Comparison of ENCODE assay signal across 12 cellular contexts in the genomic region with DNA sequence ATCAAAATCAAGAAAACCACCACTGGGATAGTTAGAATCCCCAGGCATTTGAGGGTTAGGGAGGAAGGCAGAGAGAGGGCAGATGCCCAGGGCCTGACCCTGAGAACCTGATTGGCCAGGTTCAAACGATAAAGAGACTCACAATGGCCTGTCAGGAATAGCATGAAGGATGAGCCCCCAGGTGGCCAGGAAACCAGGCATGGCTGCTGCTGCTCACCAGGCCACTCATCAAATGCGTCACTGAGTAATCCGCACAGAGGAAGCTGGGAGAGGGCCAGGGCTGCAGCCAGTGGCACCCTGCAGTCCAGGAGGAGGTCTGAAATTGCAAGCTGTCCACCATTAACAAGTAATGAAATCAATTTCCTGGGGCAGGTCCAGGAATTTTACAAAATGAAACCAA.
DNase-seq lines count a peak whose midpoint lies in the region; ATAC-seq and TF ChIP-seq lines count a peak whose summit lies in the region.
"Had no signal": no experiment of that assay in that cellular context is flagged by ENCODE, and none has a peak within 500 bp of the region (broad histone marks: within the 10 kb centered on the region; RNA-seq: fewer than 3 reads in every experiment).

No MANE protein-coding gene starts in this region.

- H3K4me3 ChIP-seq in GM23338 = no peak overlapping the region
- H3K4me3 ChIP-seq in body of pancreas = no peak overlapping the region
- no peak overlapping the region for H3K4me3 ChIP-seq in mesendoderm (ENCODE audit: low read length)
- no peak overlapping the region for H3K4me3 ChIP-seq in stomach
- H3K4me3 ChIP-seq: vagina had no signal

- no peak overlapping the region for H3K23ac ChIP-seq in mesendoderm (ENCODE audit: low read length)

- no peaks in the 10 kb centered on the region for H3K36me3 Mint-ChIP-seq in GM23338 (ENCODE audit: low read depth)
- H3K36me3 Mint-ChIP-seq: activated CD4-positive, alpha-beta memory T cell treated with anti-CD3 and anti-CD28 coated beads for 36 hours; activated naive CD4-positive, alpha-beta T cell treated with anti-CD3 and anti-CD28 coated beads, Interleukin-2, amount 50 U/mL, for 24 hours had no signal

- H3K36me3 ChIP-seq in GM23338 (ENCODE audit: insufficient read depth) (no peaks in the 10 kb centered on the region), body of pancreas (replicated peaks in 1 of 2; ENCODE audit: insufficient read depth in 1 of 2, low read depth in 2 of 2) (no peaks in the 10 kb centered on the region), mesendoderm (ENCODE audit: control insufficient read depth, insufficient read depth, low read length) (no peaks in the 10 kb centered on the region), stomach (peaks cover 0 to 6% (median 0%) of the 10 kb centered on the region in 4 donors)
- H3K36me3 ChIP-seq: vagina had no signal

- no peaks in the 10 kb centered on the region for H4K20me1 ChIP-seq in GM23338 (replicated peaks; ENCODE audit: insufficient read depth)

- no peak overlapping the region for H3K9ac ChIP-seq in mesendoderm (ENCODE audit: low read length)

- no peak overlapping the region for H4K5ac ChIP-seq in mesendoderm (ENCODE audit: low read length)

- H3K9me3 ChIP-seq in body of pancreas (no peaks in the 10 kb centered on the region), stomach (no peaks in the 10 kb centered on the region)
- H3K9me3 ChIP-seq: vagina had no signal

- H3K9me2 ChIP-seq in GM23338 (ENCODE audit: insufficient read depth) = no peaks in the 10 kb centered on the region

- intact Hi-C loops in body of pancreas (cut with DNase I) (no loop called here), stomach (cut with DNase I; ENCODE audit: low total_unique reads) (no loop called here)

- peak overlapping the region; percentile 58; the same call in 1 of the 2 replicates for H3K27ac Mint-ChIP-seq in GM23338
- H3K27ac Mint-ChIP-seq: activated CD4-positive, alpha-beta memory T cell treated with anti-CD3 and anti-CD28 coated beads for 36 hours; activated naive CD4-positive, alpha-beta T cell treated with anti-CD3 and anti-CD28 coated beads, Interleukin-2, amount 50 U/mL, for 24 hours had no signal

- no peak overlapping the region for H4K8ac ChIP-seq in mesendoderm (ENCODE audit: low read depth, low read length)

- WGBS in body of pancreas, 2 donors = 63 to 68% methylated on average over 3 of the region's 3 CpGs
- no CpG with 5 or more reads among the region's 3 CpGs for WGBS in mesendoderm (ENCODE audit: extremely low coverage, insufficient coverage, low lambda C conversion rate)
- 59 to 78% (median 69%) methylated on average over 3 of the region's 3 CpGs for WGBS in stomach, 5 donors

- H3K4me2 ChIP-seq in GM23338 = no peak overlapping the region
- H3K4me2 ChIP-seq in mesendoderm (ENCODE audit: low read length) = no peak overlapping the region

- H3K4ac ChIP-seq in mesendoderm (ENCODE audit: low read depth, low read length) = no peak overlapping the region

- DNase-seq in GM23338 (ENCODE audit: low spot score) (peak; percentile 68), NCI-H2081 treated with DMSO at 0.1 percent for 48 hours (lab: John Stamatoyannopoulos, UW) (peak; percentile 3), body of pancreas (peak in 2 of 4 donors; percentile 20 to 37), mesendoderm (peak; percentile 94), NCI-H2107 treated with DMSO at 0.1 percent for 48 hours (lab: John Stamatoyannopoulos, UW; ENCODE audit: unreplicated experiment) (no peak), stomach (no peak), GDM1 (lab: John Stamatoyannopoulos, UW) (no peak)
- DNase-seq: activated CD4-positive, alpha-beta memory T cell treated with anti-CD3 and anti-CD28 coated beads for 36 hours; NCI-H524 treated with DMSO at 0.1 percent for 48 hours had no signal

- no peak overlapping the region; the same call in 2 of the 3 replicates for H3K4me3 Mint-ChIP-seq in GM23338
- H3K4me3 Mint-ChIP-seq: activated CD4-positive, alpha-beta memory T cell treated with anti-CD3 and anti-CD28 coated beads for 36 hours; activated naive CD4-positive, alpha-beta T cell treated with anti-CD3 and anti-CD28 coated beads, Interleukin-2, amount 50 U/mL, for 24 hours had no signal

- no peaks in the 10 kb centered on the region for H3F3A ChIP-seq in GM23338 (replicated peaks; ENCODE audit: low read depth)

- H3K27me3 ChIP-seq in GM23338 (ENCODE audit: insufficient read depth) = no peaks in the 10 kb centered on the region
- no peaks in the 10 kb centered on the region for H3K27me3 ChIP-seq in body of pancreas
- H3K27me3 ChIP-seq in mesendoderm (ENCODE audit: insufficient read depth, low read length, poor library complexity) = no peaks in the 10 kb centered on the region
- H3K27me3 ChIP-seq in stomach = no peaks in the 10 kb centered on the region
- H3K27me3 ChIP-seq: vagina had no signal

- H2AFZ ChIP-seq in GM23338 = no peak overlapping the region

- H3K27ac ChIP-seq in GM23338 (ENCODE audit: low read depth) = no peak overlapping the region
- H3K27ac ChIP-seq in body of pancreas = no peak overlapping the region
- no peak overlapping the region for H3K27ac ChIP-seq in mesendoderm (ENCODE audit: low read depth, low read length)
- no peak overlapping the region for H3K27ac ChIP-seq in stomach
- H3K27ac ChIP-seq: vagina had no signal

- H2BK5ac ChIP-seq in mesendoderm (ENCODE audit: low read length) = no peak overlapping the region

- no peaks in the 10 kb centered on the region for H3K9me3 Mint-ChIP-seq in GM23338
- H3K9me3 Mint-ChIP-seq: activated CD4-positive, alpha-beta memory T cell treated with anti-CD3 and anti-CD28 coated beads for 36 hours; activated naive CD4-positive, alpha-beta T cell treated with anti-CD3 and anti-CD28 coated beads, Interleukin-2, amount 50 U/mL, for 24 hours had no signal

- H3K18ac ChIP-seq in mesendoderm (ENCODE audit: low read length) = no peak overlapping the region

- H2BK120ac ChIP-seq in mesendoderm (ENCODE audit: low read depth, low read length) = no peak overlapping the region

- H3K56ac ChIP-seq in mesendoderm (ENCODE audit: low read length) = no peak overlapping the region

- ATAC-seq in GM23338 (peak; percentile 94), body of pancreas (peak; percentile 47), HG02623 (IDR thresholded peaks at IDR 0.05; ENCODE audit: unreplicated experiment) (no peak)

- TF ChIP-seq EP300 in stomach (IDR thresholded peaks at IDR 0.05) = no peak

- no peaks in the 10 kb centered on the region for H3K27me3 Mint-ChIP-seq in GM23338 (ENCODE audit: insufficient read depth, low read depth, poor library complexity)
- H3K27me3 Mint-ChIP-seq: activated CD4-positive, alpha-beta memory T cell treated with anti-CD3 and anti-CD28 coated beads for 36 hours; activated naive CD4-positive, alpha-beta T cell treated with anti-CD3 and anti-CD28 coated beads, Interleukin-2, amount 50 U/mL, for 24 hours had no signal

- no peaks in the 10 kb centered on the region for H3K79me2 ChIP-seq in GM23338 (replicated peaks; ENCODE audit: insufficient read depth)
- H3K79me2 ChIP-seq in mesendoderm (ENCODE audit: control insufficient read depth, insufficient read depth, low read length) = no peaks in the 10 kb centered on the region

- H3K4me1 ChIP-seq in GM23338 (ENCODE audit: insufficient read depth) = no peaks in the 10 kb centered on the region; the same call in 1 of the 2 replicates
- peaks cover 4% of the 10 kb centered on the region for H3K4me1 ChIP-seq in body of pancreas
- H3K4me1 ChIP-seq in mesendoderm (ENCODE audit: control insufficient read depth, low read depth, low read length) = peaks cover 20% of the 10 kb centered on the region
- no peaks in the 10 kb centered on the region for H3K4me1 ChIP-seq in stomach

- no peak overlapping the region for H2BK15ac ChIP-seq in mesendoderm (replicated peaks; ENCODE audit: low read depth)

- no peak overlapping the region for H2AK5ac ChIP-seq in mesendoderm (ENCODE audit: low read length)

- TF ChIP-seq CTCF in GM23338 (conservative IDR thresholded peaks at IDR 0.05; ENCODE audit: low read depth in 2 of 2) (peak in 1 of 2 experiments; percentile 10; a peak in 1 of 4 replicates), body of pancreas (IDR thresholded peaks at IDR 0.05) (no peak), stomach (IDR thresholded peaks at IDR 0.05) (no peak)

- TF ChIP-seq POLR2A in body of pancreas (IDR thresholded peaks at IDR 0.05) (no peak), stomach (IDR thresholded peaks at IDR 0.05) (no peak)

- peaks cover 51% of the 10 kb centered on the region for H3K4me1 Mint-ChIP-seq in GM23338
- H3K4me1 Mint-ChIP-seq: activated naive CD4-positive, alpha-beta T cell treated with anti-CD3 and anti-CD28 coated beads, Interleukin-2, amount 50 U/mL, for 24 hours had no signal

- no peaks in the 10 kb centered on the region for H3K79me1 ChIP-seq in mesendoderm (ENCODE audit: low read length)

TF ChIP-seq in GM23338, 12 proteins besides CTCF, POLR2A, EP300 and RAD21:
- 0 out of 2 replicates have a peak, but pooled peaks have one; percentile 50 for TF ChIP-seq CREB1 (CRISPR knock-in tag; IDR thresholded peaks at IDR 0.05; ENCODE audit: low read depth)
- TF ChIP-seq ETS1 (IDR thresholded peaks at IDR 0.05) = no peak
- TF ChIP-seq JUNB (IDR thresholded peaks at IDR 0.05; ENCODE audit: unreplicated experiment) = no peak

Comparison
In these comparisons a context has a peak if more than half of its experiments do, and no peak if none do; other contexts are left out.
1. DNase-seq: peak in GM23338 (single experiment), NCI-H2081 treated with DMSO at 0.1 percent for 48 hours (single experiment) and mesendoderm (single experiment); none in NCI-H2107 treated with DMSO at 0.1 percent for 48 hours (single experiment), stomach (single experiment) and GDM1 (single experiment).